Comparison of ENCODE assay signal across 9 cellular contexts in the genomic region with DNA sequence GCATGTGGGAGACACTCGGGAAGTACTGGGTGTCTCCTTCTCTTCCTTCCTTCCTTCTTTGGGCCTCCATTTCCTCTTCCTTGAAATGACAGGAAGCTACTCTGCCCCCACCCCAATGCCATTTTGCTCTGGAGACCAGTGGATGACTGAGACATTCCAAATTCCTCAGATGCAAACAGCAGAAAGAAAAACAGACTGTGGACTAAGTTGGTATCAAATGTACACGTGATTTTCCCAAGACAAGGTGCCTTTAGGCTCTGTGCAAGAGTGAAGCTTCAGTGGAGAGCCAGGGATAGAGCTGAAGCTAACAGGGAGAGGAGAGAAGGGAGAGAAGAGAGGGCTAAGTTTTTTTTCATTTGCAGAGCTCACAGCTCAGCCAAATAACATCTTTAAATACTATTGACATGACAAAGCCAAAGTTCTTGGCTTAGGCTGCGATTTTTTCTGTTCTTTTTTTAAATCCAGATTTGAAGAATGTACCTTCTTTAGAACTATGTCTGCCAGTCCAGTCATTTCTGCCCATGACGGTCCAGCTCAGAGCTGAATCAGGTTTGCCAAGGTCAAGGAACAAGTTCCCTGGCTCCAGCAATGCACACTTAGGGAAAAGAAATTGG.
A peak's percentile ranks its signal among the peaks of the same experiment; 100 is the strongest.
DNase-seq lines count a peak whose midpoint lies in the region; ATAC-seq and TF ChIP-seq lines count a peak whose summit lies in the region.
"Had no signal": no experiment of that assay in that cellular context is flagged by ENCODE, and none has a peak within 500 bp of the region (broad histone marks: within the 10 kb centered on the region; RNA-seq: fewer than 3 reads in every experiment).

No MANE protein-coding gene starts in this region.

- H3K27me3 ChIP-seq in left ventricle myocardium inferior (ENCODE audit: low read depth) = no peaks in the 10 kb centered on the region
- H3K27me3 ChIP-seq in adipocyte (replicated peaks; ENCODE audit: control insufficient read depth, insufficient read depth, low read length) = no peaks in the 10 kb centered on the region
- no peaks in the 10 kb centered on the region for H3K27me3 ChIP-seq in lower lobe of right lung (ENCODE audit: low read depth)
- no peaks in the 10 kb centered on the region for H3K27me3 ChIP-seq in aorta (ENCODE audit: control insufficient read depth in 1 of 2, insufficient read depth in 2 of 2, low read length in 1 of 2)

- H3K4me1 ChIP-seq in left ventricle myocardium inferior (peaks cover 71% of the 10 kb centered on the region), adipocyte (ENCODE audit: control insufficient read depth, insufficient read depth, low read length) (peaks cover 42% of the 10 kb centered on the region), lower lobe of right lung (peaks cover 49% of the 10 kb centered on the region), aorta (ENCODE audit: control insufficient read depth in 1 of 2, insufficient read depth in 2 of 2, low read length in 2 of 2) (peaks cover 5 to 7% of the 10 kb centered on the region in 2 donors)

- intact Hi-C loops in left ventricle myocardium inferior (cut with micrococcal nuclease) (no loop called here), left ventricle myocardium superior (cut with micrococcal nuclease) (no loop called here), lower lobe of right lung (cut with DNase I) (no loop called here), aorta (cut with DNase I) (loop anchor here (5.0 to 10.0 kb wide), 3 partner anchors 60 to 332 kb away; a partner anchor contains a TSS)

- H3K4me3 ChIP-seq in left ventricle myocardium inferior (no peak overlapping the region), adipocyte (ENCODE audit: low read length) (no peak overlapping the region), lower lobe of right lung (no peak overlapping the region), aorta (ENCODE audit: low read length in 2 of 2) (no peak overlapping the region)

- DNase-seq in left ventricle myocardium inferior = no peak
- DNase-seq in left ventricle myocardium superior = no peak
- peak; percentile 72 for DNase-seq in adipocyte (ENCODE audit: low read depth)
- no peak for DNase-seq in lower lobe of right lung
- DNase-seq in aorta = peak in 1 of 2 donors; percentile 59
- DNase-seq in activated CD4-positive, CD25-positive, alpha-beta regulatory T cell (lab: John Stamatoyannopoulos, UW) = no peak
- DNase-seq in activated CD4-positive, alpha-beta T cell treated with anti-CD3 and anti-CD28 coated beads, Interleukin-2, amount 50 U/mL, for 1 hour = no peak
- DNase-seq: Karpas-422 had no signal

- H3K36me3 ChIP-seq in left ventricle myocardium inferior (no peaks in the 10 kb centered on the region), adipocyte (ENCODE audit: control insufficient read depth, insufficient read depth, low read length, severe bottlenecking) (no peaks in the 10 kb centered on the region), lower lobe of right lung (no peaks in the 10 kb centered on the region), aorta (ENCODE audit: control insufficient read depth in 1 of 2, insufficient read depth in 2 of 2, low read length in 1 of 2) (no peaks in the 10 kb centered on the region)

- TF ChIP-seq CTCF in left ventricle myocardium inferior (IDR thresholded peaks at IDR 0.05; ENCODE audit: borderline replicate concordance) = no peak
- no peak for TF ChIP-seq CTCF in lower lobe of right lung (IDR thresholded peaks at IDR 0.05)

- ATAC-seq in left ventricle myocardium superior (no peak), lower lobe of right lung (no peak), aorta (ENCODE audit: low FRiP score) (peak; percentile 56), HG03354 (IDR thresholded peaks at IDR 0.05; ENCODE audit: poor library complexity, severe bottlenecking, unreplicated experiment) (no peak)

- H3K27ac ChIP-seq in left ventricle myocardium inferior (replicated peaks) (peak overlapping the region; percentile 84), lower lobe of right lung (peak overlapping the region; percentile 73), aorta (ENCODE audit: low read depth in 1 of 2, low read length in 2 of 2) (peak overlapping the region; percentile 87 to 88)

- no peaks in the 10 kb centered on the region for H3K9me3 ChIP-seq in left ventricle myocardium inferior (replicated peaks)
- H3K9me3 ChIP-seq in adipocyte (ENCODE audit: control insufficient read depth, low read length) = no peaks in the 10 kb centered on the region
- H3K9me3 ChIP-seq in lower lobe of right lung = no peaks in the 10 kb centered on the region
- H3K9me3 ChIP-seq in aorta (ENCODE audit: control insufficient read depth, low read length) = no peaks in the 10 kb centered on the region

- 24 to 25% methylated on average over 4 of the region's 4 CpGs for WGBS in aorta, 2 donors

- H3K9ac ChIP-seq in adipocyte (ENCODE audit: low read length) = peak overlapping the region; percentile 68

Comparison
In these comparisons a context has a peak if more than half of its experiments do, and no peak if none do; other contexts are left out.
1. intact Hi-C loops: an anchor here in aorta (5.0 to 10.0 kb wide); none called in left ventricle myocardium inferior, left ventricle myocardium superior and lower lobe of right lung.